11 cellular contexts compared by ENCODE assay signal in the genomic region with DNA sequence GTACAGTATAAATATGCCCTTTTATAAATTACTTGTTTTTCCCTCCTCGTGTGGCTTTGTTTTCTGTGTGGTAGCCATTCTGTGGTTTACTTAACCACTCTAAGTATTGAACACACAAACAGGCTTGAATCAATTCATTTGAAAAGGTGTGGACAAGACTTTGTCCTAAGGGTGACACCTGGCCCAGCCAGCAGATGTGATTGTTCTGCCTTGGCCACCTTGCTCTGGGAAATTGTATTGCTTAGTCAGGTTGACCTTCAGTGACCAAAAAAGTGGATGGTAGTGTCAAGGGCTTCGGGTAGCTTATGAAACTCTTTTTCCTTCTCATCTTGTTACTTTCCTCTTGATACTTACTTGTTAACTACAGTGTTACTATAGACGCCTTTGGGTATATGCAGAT.
DNase-seq lines count a peak whose midpoint lies in the region; ATAC-seq and TF ChIP-seq lines count a peak whose summit lies in the region.
"Had no signal": no experiment of that assay in that cellular context is flagged by ENCODE, and none has a peak within 500 bp of the region (broad histone marks: within the 10 kb centered on the region; RNA-seq: fewer than 3 reads in every experiment).

No MANE protein-coding gene starts in this region.

- peaks cover 6% of the 10 kb centered on the region for H3K9me3 Mint-ChIP-seq in CD8-positive, alpha-beta T cell
- H3K9me3 Mint-ChIP-seq in activated naive CD4-positive, alpha-beta T cell treated with anti-CD3 and anti-CD28 coated beads, Interleukin-2, amount 50 U/mL, for 72 hours: peaks cover 0 to 22% of the 10 kb centered on the region in 2 donors
- no peaks in the 10 kb centered on the region for H3K9me3 Mint-ChIP-seq in natural killer cell

- CTCF ChIA-PET in CD8-positive, alpha-beta T cell (lab: Charles Lee): interaction anchor here (0.9 to 37.8 kb wide), 4 partner anchors 16 to 563 kb away, joined by 3 to 847 read pairs (median 20); no protein-coding TSS in a partner anchor

- H3K4me1 Mint-ChIP-seq in CD8-positive, alpha-beta T cell (ENCODE audit: low read depth): peaks cover 93% of the 10 kb centered on the region
- H3K4me1 Mint-ChIP-seq in natural killer cell: peaks cover 67 to 82% of the 10 kb centered on the region in 2 donors

- no peaks in the 10 kb centered on the region for H3K27me3 ChIP-seq in BLaER1
- no peaks in the 10 kb centered on the region for H3K27me3 ChIP-seq in CD8-positive, alpha-beta T cell (ENCODE audit: insufficient read depth, low read length)
- H3K27me3 ChIP-seq in MG63: no peaks in the 10 kb centered on the region

- H3K27ac ChIP-seq in BLaER1: no peak overlapping the region; the same call in 1 of the 2 replicates
- no peak overlapping the region for H3K27ac ChIP-seq in CD8-positive, alpha-beta T cell (ENCODE audit: low read depth, low read length)

- H3K4me3 Mint-ChIP-seq in CD8-positive, alpha-beta T cell: no peak overlapping the region
- no peak overlapping the region for H3K4me3 Mint-ChIP-seq in natural killer cell
- H3K4me3 Mint-ChIP-seq: mesothelial cell of epicardium had no signal

- peak overlapping the region; percentile 71 for H3K27ac Mint-ChIP-seq in CD8-positive, alpha-beta T cell
- peak overlapping the region; percentile 66 to 77 for H3K27ac Mint-ChIP-seq in activated naive CD4-positive, alpha-beta T cell treated with anti-CD3 and anti-CD28 coated beads, Interleukin-2, amount 50 U/mL, for 72 hours
- H3K27ac Mint-ChIP-seq in natural killer cell: peak overlapping the region; percentile 12 to 84
- H3K27ac Mint-ChIP-seq: mesothelial cell of epicardium had no signal

- peaks cover 57% of the 10 kb centered on the region for H3K36me3 ChIP-seq in BLaER1
- H3K36me3 ChIP-seq in CD8-positive, alpha-beta T cell (ENCODE audit: insufficient read depth, low read length): no peaks in the 10 kb centered on the region
- H3K36me3 ChIP-seq in MG63: peaks cover 13% of the 10 kb centered on the region

- H3K4me3 ChIP-seq in BLaER1: no peak overlapping the region
- no peak overlapping the region for H3K4me3 ChIP-seq in CD8-positive, alpha-beta T cell (ENCODE audit: low read depth, low read length)
- H3K4me3 ChIP-seq in MG63: no peak overlapping the region

- ATAC-seq in CD8-positive, alpha-beta T cell: no peak
- ATAC-seq in activated naive CD4-positive, alpha-beta T cell treated with anti-CD3 and anti-CD28 coated beads, Interleukin-2, amount 50 U/mL, for 72 hours: no peak
- no peak for ATAC-seq in natural killer cell

- peaks cover 94% of the 10 kb centered on the region for H4K20me1 ChIP-seq in BLaER1

- no peak for TF ChIP-seq CTCF in CD8-positive, alpha-beta T cell (IDR thresholded peaks at IDR 0.05)
- no peak for TF ChIP-seq CTCF in natural killer cell (IDR thresholded peaks at IDR 0.05)

- H3K4me1 ChIP-seq in BLaER1: peaks cover 88% of the 10 kb centered on the region
- peaks cover 87% of the 10 kb centered on the region for H3K4me1 ChIP-seq in CD8-positive, alpha-beta T cell (ENCODE audit: insufficient read depth, low read length)

- H3K36me3 Mint-ChIP-seq in CD8-positive, alpha-beta T cell: peaks cover 26% of the 10 kb centered on the region
- peaks cover 12 to 43% of the 10 kb centered on the region in 2 donors for H3K36me3 Mint-ChIP-seq in activated naive CD4-positive, alpha-beta T cell treated with anti-CD3 and anti-CD28 coated beads, Interleukin-2, amount 50 U/mL, for 72 hours
- H3K36me3 Mint-ChIP-seq in natural killer cell: peaks cover 7% of the 10 kb centered on the region

- no peaks in the 10 kb centered on the region for H3K27me3 Mint-ChIP-seq in CD8-positive, alpha-beta T cell (ENCODE audit: low read depth)
- no peaks in the 10 kb centered on the region for H3K27me3 Mint-ChIP-seq in natural killer cell (ENCODE audit: low read depth in 2 of 2)

- intact Hi-C loops in CD8-positive, alpha-beta T cell (cut with DNase I, micrococcal nuclease): loop anchor here in 1 of 2 experiments (10.0 kb wide), 1 partner anchor 1079 kb away; a partner anchor contains a TSS
- intact Hi-C loops in natural killer cell (cut with micrococcal nuclease): loop anchor here (5.0 kb wide), 1 partner anchor 34 kb away; no protein-coding TSS in a partner anchor

- DNase-seq in CD8-positive, alpha-beta T cell: peak in 1 of 7 experiments; percentile 15
- DNase-seq in activated naive CD4-positive, alpha-beta T cell treated with anti-CD3 and anti-CD28 coated beads, Interleukin-2, amount 50 U/mL, for 72 hours (ENCODE audit: low spot score in 2 of 2): no peak
- DNase-seq in natural killer cell: no peak
- no peak for DNase-seq in MG63
- no peak for DNase-seq in HT-29 (ENCODE audit: low spot score)
- no peak for DNase-seq in NCI-H2107 treated with DMSO at 0.1 percent for 48 hours (lab: John Stamatoyannopoulos, UW; ENCODE audit: unreplicated experiment)
- DNase-seq: activated gamma-delta T cell treated with Interleukin-2 at 50 U/mL for 16 hours, NCI-H187, NCI-H526 treated with DMSO at 0.1 percent for 48 hours had no signal

- H3K9me3 ChIP-seq in BLaER1: peaks cover 13% of the 10 kb centered on the region
- no peaks in the 10 kb centered on the region for H3K9me3 ChIP-seq in CD8-positive, alpha-beta T cell (ENCODE audit: low read length)
- H3K9me3 ChIP-seq in MG63: peaks cover 13% of the 10 kb centered on the region

- peak overlapping the region; percentile 2; the same call in 1 of the 2 replicates for H3K9ac ChIP-seq in BLaER1

- POLR2A ChIA-PET in CD8-positive, alpha-beta T cell (lab: Charles Lee): interaction anchor here (0.6 to 0.8 kb wide), 3 partner anchors 12 to 148 kb away, joined by 3 read pairs; no protein-coding TSS in a partner anchor

- H3K4me2 ChIP-seq in BLaER1: peak overlapping the region; percentile 83
